Comparison of ENCODE assay signal across 11 cellular contexts in the genomic region with DNA sequence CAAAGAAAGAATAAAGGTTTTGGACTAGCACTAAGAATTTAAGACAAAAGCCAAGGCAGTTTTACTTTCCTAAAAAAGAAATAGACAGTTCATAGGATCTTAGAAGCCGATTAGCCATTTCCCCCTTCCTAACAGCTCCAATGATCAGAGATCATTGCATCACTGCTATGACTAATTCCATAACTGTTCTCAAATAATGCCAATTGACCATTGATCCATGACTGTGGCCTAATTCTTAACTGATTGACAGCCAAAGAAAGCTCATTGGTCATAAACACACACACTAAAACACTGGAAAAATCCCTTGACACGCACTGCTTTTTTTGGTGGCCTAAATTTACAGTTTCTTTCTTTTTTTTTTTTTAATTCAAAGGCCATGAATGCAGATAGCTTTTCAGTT.
DNase-seq lines count a peak whose midpoint lies in the region; ATAC-seq, FAIRE-seq and TF ChIP-seq lines count a peak whose summit lies in the region.
"Had no signal": no experiment of that assay in that cellular context is flagged by ENCODE, and none has a peak within 500 bp of the region (broad histone marks: within the 10 kb centered on the region; RNA-seq: fewer than 3 reads in every experiment).

No MANE protein-coding gene starts in this region.

- ATAC-seq in GM18511 (IDR thresholded peaks at IDR 0.05; ENCODE audit: unreplicated experiment) (peak; percentile 81), HG03139 (IDR thresholded peaks at IDR 0.05; ENCODE audit: unreplicated experiment) (peak; percentile 69)
- ATAC-seq: body of pancreas had no signal

- no peaks in the 10 kb centered on the region for H3K36me3 ChIP-seq in effector memory CD4-positive, alpha-beta T cell (ENCODE audit: control insufficient read depth, insufficient read depth, low read length)

- H3K9me3 ChIP-seq in effector memory CD4-positive, alpha-beta T cell (ENCODE audit: control insufficient read depth, low read length): no peaks in the 10 kb centered on the region
- H3K9me3 ChIP-seq: body of pancreas had no signal

- no peak for FAIRE-seq in GM12891 (lab: Jason Lieb, UNC)

- peak overlapping the region; percentile 41 for H3K27ac ChIP-seq in effector memory CD4-positive, alpha-beta T cell (ENCODE audit: insufficient read depth, low read length, poor library complexity, severe bottlenecking)
- H3K27ac ChIP-seq: body of pancreas had no signal

- DNase-seq in AG09319 (ENCODE audit: extremely low read depth, low read depth): peak; percentile 16
- no peak for DNase-seq in effector memory CD4-positive, alpha-beta T cell
- no peak for DNase-seq in GM12891 (ENCODE audit: insufficient read length, low spot score)
- DNase-seq in NAMALWA (ENCODE audit: low spot score): no peak
- no peak for DNase-seq in OCI-M1 (lab: John Stamatoyannopoulos, UW)
- no peak for DNase-seq in activated CD4-positive, CD25-positive, alpha-beta regulatory T cell (lab: John Stamatoyannopoulos, UW)
- DNase-seq: body of pancreas, KBM-7, NCI-H2171 treated with DMSO at 0.1 percent for 48 hours had no signal

- H3K27me3 ChIP-seq in effector memory CD4-positive, alpha-beta T cell (replicated peaks; ENCODE audit: control insufficient read depth, insufficient read depth, low read length, poor library complexity, severe bottlenecking): no peaks in the 10 kb centered on the region
- H3K27me3 ChIP-seq: body of pancreas had no signal

- no peak for TF ChIP-seq POLR2A in GM12891 (IDR thresholded peaks at IDR 0.05; ENCODE audit: low read depth, low read length)

- H3K4me3 ChIP-seq in effector memory CD4-positive, alpha-beta T cell (ENCODE audit: insufficient read depth, low read depth, low read length, poor library complexity, severe bottlenecking): no peak overlapping the region
- H3K4me3 ChIP-seq: body of pancreas had no signal

- H3K4me1 ChIP-seq in effector memory CD4-positive, alpha-beta T cell (ENCODE audit: control insufficient read depth, insufficient read depth, low read length, poor library complexity, severe bottlenecking): peaks cover 29% of the 10 kb centered on the region
- H3K4me1 ChIP-seq: body of pancreas had no signal

- no peak for TF ChIP-seq CTCF in AG09319 (IDR thresholded peaks at IDR 0.05; ENCODE audit: low read depth, low read length)

TF ChIP-seq in GM12891, 5 proteins besides CTCF, POLR2A, EP300 and RAD21:
- TF ChIP-seq POLR2AphosphoS5 (IDR thresholded peaks at IDR 0.05; ENCODE audit: low read depth, low read length): no peak
- TF ChIP-seq POU2F2 (IDR thresholded peaks at IDR 0.05; ENCODE audit: low read depth, low read length): no peak
- TF ChIP-seq PAX5 (IDR thresholded peaks at IDR 0.05; ENCODE audit: insufficient read depth, low read length, severe bottlenecking): no peak
- TF ChIP-seq TAF1 (IDR thresholded peaks at IDR 0.05; ENCODE audit: low read depth, low read length): no peak
- no peak for TF ChIP-seq SPI1 (IDR thresholded peaks at IDR 0.05; ENCODE audit: low read depth, low read length)
TF ChIP-seq in GM12891: peak in this region for 0.
